ENCODE assay signal across 8 cellular contexts in genomic region chr9:134449180-134449916, GRCh38.
A peak's percentile ranks its signal among the peaks of the same experiment; 100 is the strongest.
DNase-seq lines count a peak whose midpoint lies in the region; ATAC-seq and TF ChIP-seq lines count a peak whose summit lies in the region.

No MANE protein-coding gene starts in this region.

- DNase-seq in BE2C, result peak; percentile 95
- peak; percentile 87 for DNase-seq in HK-2 (ENCODE audit: unreplicated experiment)
- peak; percentile 83 for DNase-seq in NOMO-1 treated with dmso at 0.1 percent for 144 hours (lab: John Stamatoyannopoulos, UW; ENCODE audit: unreplicated experiment)
- peak; percentile 69 for DNase-seq in activated CD8-positive, alpha-beta memory T cell treated with anti-CD3 and anti-CD28 coated beads, Interleukin-2, amount 50 U/mL, for 1 hour (ENCODE audit: extremely low read depth)
- DNase-seq in epidermal melanocyte (ENCODE audit: insufficient read length, low spot score), result peak; percentile 96
- peak; percentile 84 for DNase-seq in middle frontal gyrus (ENCODE audit: extremely low spot score, low spot score)
- peak; percentile 86 for DNase-seq in stimulated activated CD8-positive, alpha-beta memory T cell treated with anti-CD3 and anti-CD28 coated beads, Interleukin-4, amount 100 ng/mL, for 48 hours

- H3K4me1 ChIP-seq in BE2C, result peaks cover 12% of the 10 kb centered on the region

- H3K27me3 ChIP-seq in BE2C, result no peaks in the 10 kb centered on the region

- no peak overlapping the region for H3K4me3 ChIP-seq in BE2C (ENCODE audit: low read depth, low read length)

- peak; percentile 96 for TF ChIP-seq CTCF in BE2C (IDR thresholded peaks at IDR 0.05; ENCODE audit: low read depth, low read length)

- H3K9me3 ChIP-seq in BE2C, result peaks cover 7% of the 10 kb centered on the region; the same call in 1 of the 2 replicates

- H3K36me3 ChIP-seq in BE2C, result no peaks in the 10 kb centered on the region

- peak; percentile 79 for ATAC-seq in GM19043 (IDR thresholded peaks at IDR 0.05; ENCODE audit: low read depth, unreplicated experiment)
